22 cellular contexts compared by ENCODE assay signal in the genomic region with DNA sequence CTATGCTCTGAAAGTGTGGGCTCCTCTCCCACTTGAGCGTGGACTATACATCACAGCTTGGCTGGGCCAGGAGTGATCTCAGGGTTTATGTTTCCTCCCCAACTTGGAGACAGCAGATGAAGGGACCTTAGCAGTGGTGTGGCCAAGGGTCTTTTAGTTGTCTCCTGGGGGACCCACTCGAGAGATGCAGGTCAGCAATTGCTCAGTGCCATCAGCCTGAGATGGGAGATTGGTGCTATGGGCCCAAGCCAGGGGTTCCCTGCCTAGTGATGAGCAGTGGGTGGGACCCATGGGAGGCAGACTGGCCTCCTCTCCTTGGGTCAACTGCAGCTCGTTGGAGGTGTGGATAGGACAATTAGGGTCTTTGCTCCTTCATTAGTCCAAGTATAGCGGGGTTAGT.
A peak's percentile ranks its signal among the peaks of the same experiment; 100 is the strongest.
DNase-seq lines count a peak whose midpoint lies in the region; ATAC-seq and TF ChIP-seq lines count a peak whose summit lies in the region.
"Had no signal": no experiment of that assay in that cellular context is flagged by ENCODE, and none has a peak within 500 bp of the region (broad histone marks: within the 10 kb centered on the region; RNA-seq: fewer than 3 reads in every experiment).

No MANE protein-coding gene starts in this region.

- peak; percentile 27 for ATAC-seq in aorta (ENCODE audit: low FRiP score)
- ATAC-seq: A549, GM12878 had no signal

- TF ChIP-seq CTCF in chondrocyte (IDR thresholded peaks at IDR 0.05) (no peak), osteocyte (IDR thresholded peaks at IDR 0.05) (no peak)

- intact Hi-C loops in aorta (cut with DNase I) = no loop called here

- peaks cover 1% of the 10 kb centered on the region for H3K9me3 ChIP-seq in aorta (ENCODE audit: control insufficient read depth, low read length)
- H3K9me3 ChIP-seq: A549, BLaER1 had no signal

- H3K27me3 Mint-ChIP-seq in chondrocyte (ENCODE audit: low read depth) = peaks cover 1% of the 10 kb centered on the region
- no peaks in the 10 kb centered on the region for H3K27me3 Mint-ChIP-seq in osteocyte (ENCODE audit: unreplicated experiment)
- H3K27me3 Mint-ChIP-seq: B cell; CD4-positive, alpha-beta memory T cell; CD4-positive, CD25-positive, alpha-beta regulatory T cell; CD8-positive, alpha-beta memory T cell had no signal

- H3K27ac Mint-ChIP-seq in chondrocyte (ENCODE audit: unreplicated experiment) = no peak overlapping the region
- no peak overlapping the region for H3K27ac Mint-ChIP-seq in osteocyte (ENCODE audit: unreplicated experiment)
- H3K27ac Mint-ChIP-seq: B cell; CD14-positive monocyte; CD4-positive, alpha-beta memory T cell; CD4-positive, CD25-positive, alpha-beta regulatory T cell; CD8-positive, alpha-beta memory T cell had no signal

- DNase-seq in chondrocyte (ENCODE audit: low spot score) (peak; percentile 40), osteocyte (ENCODE audit: extremely low spot score, unreplicated experiment) (peak; percentile 73), aorta (no peak), DMS53 (lab: John Stamatoyannopoulos, UW) (no peak), SIG-M5 (lab: John Stamatoyannopoulos, UW) (no peak)
- DNase-seq: AML-193; C1 segment of cervical spinal cord; CD4-positive, CD25-positive, alpha-beta regulatory T cell; CD8-positive, alpha-beta memory T cell; COR-L47; DMS 273 treated with DMSO at 0.1 percent for 48 hours; DMS153; DND-41; EL; GDM1 had no signal

- H3K9me3 Mint-ChIP-seq in chondrocyte (ENCODE audit: low read depth) = peaks cover 3% of the 10 kb centered on the region
- H3K9me3 Mint-ChIP-seq in osteocyte (ENCODE audit: unreplicated experiment) = peaks cover 17% of the 10 kb centered on the region

- H3K4me1 ChIP-seq in aorta (ENCODE audit: control insufficient read depth in 1 of 2, insufficient read depth in 2 of 2, low read length in 2 of 2) = no peaks in the 10 kb centered on the region
- H3K4me1 ChIP-seq: A549, BLaER1 had no signal

- no peak overlapping the region for H3K27ac ChIP-seq in aorta (ENCODE audit: low read depth in 1 of 2, low read length in 2 of 2)
- H3K27ac ChIP-seq: 22Rv1, A549, BLaER1 had no signal

- H3K36me3 ChIP-seq in aorta (ENCODE audit: control insufficient read depth in 1 of 2, insufficient read depth in 2 of 2, low read length in 1 of 2) = no peaks in the 10 kb centered on the region
- H3K36me3 ChIP-seq: BLaER1 had no signal

- no peak overlapping the region for H3K4me3 Mint-ChIP-seq in chondrocyte (ENCODE audit: unreplicated experiment)
- H3K4me3 Mint-ChIP-seq in osteocyte (ENCODE audit: unreplicated experiment) = no peak overlapping the region
- H3K4me3 Mint-ChIP-seq: B cell; CD14-positive monocyte; CD4-positive, alpha-beta memory T cell; CD4-positive, CD25-positive, alpha-beta regulatory T cell; CD8-positive, alpha-beta memory T cell had no signal

- 71 to 82% methylated on average over 4 of the region's 4 CpGs for WGBS in aorta, 2 donors

- H3K36me3 Mint-ChIP-seq in chondrocyte (ENCODE audit: low read depth) (no peaks in the 10 kb centered on the region), osteocyte (ENCODE audit: unreplicated experiment) (no peaks in the 10 kb centered on the region)
- H3K36me3 Mint-ChIP-seq: CD14-positive monocyte; CD4-positive, alpha-beta memory T cell; CD4-positive, CD25-positive, alpha-beta regulatory T cell; CD8-positive, alpha-beta memory T cell had no signal

- H3K4me1 Mint-ChIP-seq in chondrocyte (ENCODE audit: low read depth) (no peaks in the 10 kb centered on the region), osteocyte (ENCODE audit: unreplicated experiment) (no peaks in the 10 kb centered on the region)
- H3K4me1 Mint-ChIP-seq: B cell; CD14-positive monocyte; CD4-positive, alpha-beta memory T cell; CD4-positive, CD25-positive, alpha-beta regulatory T cell; CD8-positive, alpha-beta memory T cell had no signal

- no peaks in the 10 kb centered on the region for H3K27me3 ChIP-seq in aorta (ENCODE audit: control insufficient read depth in 1 of 2, insufficient read depth in 2 of 2, low read length in 1 of 2)
- H3K27me3 ChIP-seq: BLaER1 had no signal

- H3K4me3 ChIP-seq in aorta (ENCODE audit: low read length in 2 of 2) = no peak overlapping the region
- H3K4me3 ChIP-seq: A549, BLaER1, GM12878 had no signal

Comparison
In these comparisons a context has a peak if more than half of its experiments do, and no peak if none do; other contexts are left out.
1. DNase-seq: peak in chondrocyte (single experiment) and osteocyte (single experiment); none in aorta (0 of 2), DMS53 (single experiment) and SIG-M5 (single experiment).